ENCODE assay signal across 21 cellular contexts in the genomic region with DNA sequence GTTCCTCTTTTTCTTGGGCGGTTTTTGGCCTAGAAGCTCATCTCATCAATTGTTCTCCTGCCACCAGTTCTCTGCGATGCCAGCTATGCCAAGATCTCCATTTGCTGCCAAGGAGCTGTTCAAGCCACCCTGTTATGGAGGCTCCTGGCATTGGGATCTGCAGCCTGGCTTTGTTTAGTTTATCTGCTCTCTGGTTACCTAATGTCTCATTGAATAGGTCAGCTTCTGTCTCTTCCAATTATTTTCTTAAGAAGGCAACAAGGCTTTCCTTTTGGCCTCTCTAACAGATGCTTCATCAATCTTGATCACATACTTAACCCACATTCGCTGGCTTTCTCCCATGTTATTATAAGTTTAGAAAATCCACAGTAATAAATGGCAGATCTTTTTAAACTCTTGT.
"Had no signal": no experiment of that assay in that cellular context is flagged by ENCODE, and none has a peak within 500 bp of the region (broad histone marks: within the 10 kb centered on the region; RNA-seq: fewer than 3 reads in every experiment).

No MANE protein-coding gene starts in this region.

- H3K9me3 ChIP-seq: prostate gland, suprapubic skin, upper lobe of left lung had no signal

- H3K36me3 Mint-ChIP-seq: activated naive CD4-positive, alpha-beta T cell treated with anti-CD3 and anti-CD28 coated beads, Interleukin-2, amount 10 ng/mL, durations not matched to agents 7 days and 5 days; naive thymus-derived CD8-positive, alpha-beta T cell had no signal

- H3K4me3 ChIP-seq: prostate gland, skin epidermis, suprapubic skin, upper lobe of left lung had no signal

- DNase-seq: activated CD4-positive, alpha-beta T cell treated with anti-CD3 and anti-CD28 coated beads for 1 hour; activated CD8-positive, alpha-beta memory T cell treated with anti-CD3 and anti-CD28 coated beads for 24 hours; activated CD8-positive, alpha-beta memory T cell treated with anti-CD3 and anti-CD28 coated beads, Interleukin-2, amount 50 U/mL, for 48 hours; activated effector memory CD4-positive, alpha-beta T cell treated with Interleukin-2 at 50 U/mL for 16 hours; activated naive CD4-positive, alpha-beta T cell treated with anti-CD3 and anti-CD28 coated beads, Interleukin-2, amount 10 ng/mL, durations not matched to agents 7 days and 5 days; activated naive CD8-positive, alpha-beta T cell treated with anti-CD3 and anti-CD28 coated beads, Interleukin-2, amount 50 U/mL, for 24 hours; activated T-cell treated with anti-CD3 and anti-CD28 coated beads, Interleukin-2, amount 50 U/mL, for 48 hours; anterior cingulate cortex; effector CD8-positive, alpha-beta T cell; mesendoderm; naive thymus-derived CD8-positive, alpha-beta T cell; right cardiac atrium; T-helper 2 cell; upper lobe of left lung; WERI-Rb-1 had no signal

- FAIRE-seq: bronchial epithelial cell had no signal

- H3K36me3 ChIP-seq: prostate gland, suprapubic skin, upper lobe of left lung, WERI-Rb-1 had no signal

- ATAC-seq: activated naive CD8-positive, alpha-beta T cell treated with anti-CD3 and anti-CD28 coated beads, Interleukin-2, amount 50 U/mL, for 24 hours; naive thymus-derived CD8-positive, alpha-beta T cell; right cardiac atrium had no signal

- H3K27ac Mint-ChIP-seq: activated naive CD4-positive, alpha-beta T cell treated with anti-CD3 and anti-CD28 coated beads, Interleukin-2, amount 10 ng/mL, durations not matched to agents 7 days and 5 days; activated naive CD8-positive, alpha-beta T cell treated with anti-CD3 and anti-CD28 coated beads, Interleukin-2, amount 50 U/mL, for 24 hours; dendritic cell treated with granulocyte-macrophage colony-stimulating factor and Interleukin-4, amounts not matched to agents 40 ng/mL and 50 ng/mL, for 4 days; stimulated activated naive CD8-positive, alpha-beta T cell treated with anti-CD3 and anti-CD28 coated beads, Interleukin-15, Interleukin-2, amounts not matched to agents 100 ng/mL and 50 ng/mL, for 24 hours had no signal

- H3K4me1 ChIP-seq: prostate gland, suprapubic skin, upper lobe of left lung had no signal

- H3K27ac ChIP-seq: prostate gland, skin epidermis, upper lobe of left lung, WERI-Rb-1 had no signal

- H3K4me1 Mint-ChIP-seq: activated naive CD4-positive, alpha-beta T cell treated with anti-CD3 and anti-CD28 coated beads, Interleukin-2, amount 10 ng/mL, durations not matched to agents 7 days and 5 days; activated naive CD8-positive, alpha-beta T cell treated with anti-CD3 and anti-CD28 coated beads, Interleukin-2, amount 50 U/mL, for 24 hours had no signal

- H3K9me3 Mint-ChIP-seq: activated naive CD4-positive, alpha-beta T cell treated with anti-CD3 and anti-CD28 coated beads, Interleukin-2, amount 10 ng/mL, durations not matched to agents 7 days and 5 days; activated naive CD8-positive, alpha-beta T cell treated with anti-CD3 and anti-CD28 coated beads, Interleukin-2, amount 50 U/mL, for 24 hours; stimulated activated naive CD8-positive, alpha-beta T cell treated with anti-CD3 and anti-CD28 coated beads, Interleukin-15, Interleukin-2, amounts not matched to agents 100 ng/mL and 50 ng/mL, for 24 hours had no signal

- H3K4me3 Mint-ChIP-seq: activated naive CD4-positive, alpha-beta T cell treated with anti-CD3 and anti-CD28 coated beads, Interleukin-2, amount 10 ng/mL, durations not matched to agents 7 days and 5 days; activated naive CD8-positive, alpha-beta T cell treated with anti-CD3 and anti-CD28 coated beads, Interleukin-2, amount 50 U/mL, for 24 hours; dendritic cell treated with granulocyte-macrophage colony-stimulating factor and Interleukin-4, amounts not matched to agents 40 ng/mL and 50 ng/mL, for 4 days; naive thymus-derived CD8-positive, alpha-beta T cell; stimulated activated naive CD8-positive, alpha-beta T cell treated with anti-CD3 and anti-CD28 coated beads, Interleukin-15, Interleukin-2, amounts not matched to agents 100 ng/mL and 50 ng/mL, for 24 hours had no signal

- H3K27me3 ChIP-seq: suprapubic skin, upper lobe of left lung had no signal
